Comparison of ENCODE assay signal across 10 cellular contexts in the genomic region with DNA sequence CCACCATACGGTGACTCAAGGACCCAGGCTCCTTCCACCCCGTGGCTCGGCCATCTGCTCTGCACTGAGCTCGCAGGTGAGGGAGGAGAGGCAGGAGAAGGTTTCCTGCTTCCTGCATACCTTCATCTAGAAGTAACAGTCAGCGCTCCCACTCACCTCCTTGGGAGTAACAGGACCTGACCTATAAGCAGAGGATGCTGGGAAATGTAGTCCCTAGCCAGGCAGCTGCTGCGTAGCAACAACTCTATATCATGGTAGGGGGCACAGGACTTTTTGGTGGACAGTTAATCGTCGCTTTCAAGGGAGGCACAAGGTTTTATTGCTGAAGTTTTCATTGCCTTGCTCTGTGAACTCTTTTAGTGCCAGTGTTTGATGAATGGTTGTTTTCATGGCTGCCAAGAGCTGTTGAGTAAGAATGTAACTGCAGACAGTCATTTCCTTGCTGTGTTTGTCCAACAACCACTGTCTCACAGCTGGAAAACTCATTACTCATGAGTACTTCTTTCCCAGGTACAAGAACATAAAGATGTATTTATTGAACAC. TPM values are rescaled to one million over a fixed set of nuclear protein-coding genes. Genes with fewer than 3 reads are reported as not detected.
DNase-seq lines count a peak whose midpoint lies in the region; ATAC-seq, FAIRE-seq and TF ChIP-seq lines count a peak whose summit lies in the region.
"Had no signal": no experiment of that assay in that cellular context is flagged by ENCODE, and none has a peak within 500 bp of the region (broad histone marks: within the 10 kb centered on the region; RNA-seq: fewer than 3 reads in every experiment).

No MANE protein-coding gene starts in this region.

- H3K27me3 Mint-ChIP-seq in astrocyte (ENCODE audit: low read depth, unreplicated experiment), result no peaks in the 10 kb centered on the region

- no peaks in the 10 kb centered on the region for H3K79me2 ChIP-seq in astrocyte (ENCODE audit: insufficient read depth, low read length)

- peaks cover 4% of the 10 kb centered on the region for H3K4me1 ChIP-seq in astrocyte (ENCODE audit: insufficient read depth, low read length)
- peaks cover 0 to 3% (median 0%) of the 10 kb centered on the region in 6 donors for H3K4me1 ChIP-seq in spleen

- DNase-seq in HEK293T (ENCODE audit: extremely low spot score) (peak; percentile 68), astrocyte (ENCODE audit: low read depth) (peak; percentile 80), iris pigment epithelial cell (ENCODE audit: low read depth) (peak; percentile 86), spleen (peak; percentile 34), T-helper 9 cell (no peak), Kasumi-1 (lab: John Stamatoyannopoulos, UW) (no peak)
- DNase-seq: NCI-H1930 had no signal

- peak overlapping the region; percentile 45 for H3K9ac ChIP-seq in astrocyte (ENCODE audit: low read length)

- peak overlapping the region; percentile 58 for H2AFZ ChIP-seq in astrocyte (ENCODE audit: low read depth, low read length)

- CTCF ChIA-PET in HEK293T (lab: Yijun Ruan, JAX), result interaction anchor here (1.0 to 2.0 kb wide), 5 partner anchors 13 to 154 kb away, joined by 3 to 11 read pairs (median 4); a partner anchor contains a TSS

- POLR2A ChIA-PET in HEK293T (lab: Yijun Ruan, JAX), result interaction anchor here (0.8 to 5.3 kb wide), 8 partner anchors 9 to 86 kb away, joined by 3 to 63 read pairs (median 4); a partner anchor contains a TSS

- H3K9me3 ChIP-seq in astrocyte (ENCODE audit: insufficient read depth, low read depth, low read length), result no peaks in the 10 kb centered on the region
- no peaks in the 10 kb centered on the region for H3K9me3 ChIP-seq in spleen

- intact Hi-C loops in spleen (cut with DNase I; ENCODE audit: low total_unique reads), result no loop called here

- H3K4me3 ChIP-seq in astrocyte (ENCODE audit: insufficient read depth, low read depth, low read length) (peak overlapping the region; percentile 52), spleen (no peak overlapping the region)

- no peak for ATAC-seq in HG03280 (IDR thresholded peaks at IDR 0.05; ENCODE audit: unreplicated experiment)
- no peak for ATAC-seq in HG03045 (IDR thresholded peaks at IDR 0.05; ENCODE audit: unreplicated experiment)

- H3K27me3 ChIP-seq in astrocyte (ENCODE audit: insufficient read depth, low read length) (no peaks in the 10 kb centered on the region), spleen (replicated peaks in 1 of 7) (peaks cover 0 to 6% (median 0%) of the 10 kb centered on the region in 7 donors)

- no peak overlapping the region for H3K4me3 Mint-ChIP-seq in astrocyte (ENCODE audit: unreplicated experiment)

- TF ChIP-seq POLR2A in spleen (IDR thresholded peaks at IDR 0.05), result no peak

- FAIRE-seq in astrocyte (lab: Jason Lieb, UNC), result peak; percentile 95
- FAIRE-seq: islet of Langerhans had no signal

- peak overlapping the region; percentile 60 for H3K27ac ChIP-seq in astrocyte (ENCODE audit: low read depth, low read length)
- H3K27ac ChIP-seq in spleen, result no peak overlapping the region

- H3K4me1 Mint-ChIP-seq in astrocyte (ENCODE audit: low read depth, unreplicated experiment), result peaks cover 4% of the 10 kb centered on the region

- H3K4me2 ChIP-seq in astrocyte (ENCODE audit: low read length), result peak overlapping the region; percentile 84

- H3K27ac Mint-ChIP-seq in astrocyte (ENCODE audit: unreplicated experiment), result no peak overlapping the region

- H3K36me3 Mint-ChIP-seq in astrocyte (ENCODE audit: low read depth, unreplicated experiment), result peaks cover 6% of the 10 kb centered on the region

- H3K36me3 ChIP-seq in astrocyte (ENCODE audit: insufficient read depth, low read length) (no peaks in the 10 kb centered on the region), spleen (no peaks in the 10 kb centered on the region)

- TF ChIP-seq CTCF in astrocyte (IDR thresholded peaks at IDR 0.05; ENCODE audit: insufficient read depth, low read depth, low read length) (no peak), spleen (IDR thresholded peaks at IDR 0.05 in 8 of 11, conservative IDR thresholded peaks at IDR 0.05 in 3 of 11) (no peak)

- WGBS in spleen, 5 donors, result 65 to 77% (median 72%) methylated on average over 8 of the region's 8 CpGs

- no peaks in the 10 kb centered on the region for H4K20me1 ChIP-seq in astrocyte (ENCODE audit: insufficient read depth, low read length)

- H3K9me3 Mint-ChIP-seq in astrocyte (ENCODE audit: unreplicated experiment), result no peaks in the 10 kb centered on the region

TF ChIP-seq in HEK293T, 16 proteins besides CTCF, POLR2A, EP300 and RAD21:
- TF ChIP-seq, protein P1, sequence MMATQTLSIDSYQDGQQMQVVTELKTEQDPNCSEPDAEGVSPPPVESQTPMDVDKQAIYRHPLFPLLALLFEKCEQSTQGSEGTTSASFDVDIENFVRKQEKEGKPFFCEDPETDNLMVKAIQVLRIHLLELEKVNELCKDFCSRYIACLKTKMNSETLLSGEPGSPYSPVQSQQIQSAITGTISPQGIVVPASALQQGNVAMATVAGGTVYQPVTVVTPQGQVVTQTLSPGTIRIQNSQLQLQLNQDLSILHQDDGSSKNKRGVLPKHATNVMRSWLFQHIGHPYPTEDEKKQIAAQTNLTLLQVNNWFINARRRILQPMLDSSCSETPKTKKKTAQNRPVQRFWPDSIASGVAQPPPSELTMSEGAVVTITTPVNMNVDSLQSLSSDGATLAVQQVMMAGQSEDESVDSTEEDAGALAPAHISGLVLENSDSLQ (IDR thresholded peaks at IDR 0.05), result peak; percentile 85
- TF ChIP-seq CTBP1 (IDR thresholded peaks at IDR 0.05; ENCODE audit: borderline replicate concordance) (peak; percentile 58; the same call in 1 of the 2 replicates), LEF1 (IDR thresholded peaks at IDR 0.05; ENCODE audit: borderline replicate concordance) (no peak)
TF ChIP-seq in HEK293T: peak in this region for 2.

RNA-seq across cellular contexts. Expression of a gene that starts 10.2 kb away (rescaled TPM):
- total RNA-seq in astrocyte (31.3 and 32.8 TPM in 2 replicates), spleen (10 to 100 TPM; 29.2 to 42.2 (median 34.1) TPM)
- polyA plus RNA-seq in spleen, result 10 to 100 TPM; 16.8 to 24.7 (median 17.5) TPM

RNA-seq across cellular contexts. Expression of a gene that starts 13.2 kb away (rescaled TPM):
- total RNA-seq in astrocyte, result 69.7 and 79.2 TPM in 2 replicates
- 10 to 100 TPM; 11.0 to 24.6 (median 17.2) TPM for total RNA-seq in spleen
- 1 to 10 TPM; 3.7 to 7.8 (median 6.4) TPM for polyA plus RNA-seq in spleen

RNA-seq across cellular contexts. Expression of a gene that starts 39.7 kb away (rescaled TPM):
- total RNA-seq in astrocyte, result 5.0 and 5.6 TPM in 2 replicates
- total RNA-seq in spleen, result 10 to 100 TPM in 6 of 7 donors, 1 to 10 TPM in 1; 4.8 to 35.8 (median 16.0) TPM
- polyA plus RNA-seq in spleen, result 10 to 100 TPM in 1 of 3 donors, 1 to 10 TPM in 2; 4.0 to 12.2 (median 6.2) TPM

RNA-seq across cellular contexts. Expression of a gene that starts 45.1 kb away (rescaled TPM):
- total RNA-seq in astrocyte (0.14 and 0.16 TPM in 2 replicates), spleen (not detected)
- 1 to 10 TPM in 1 of 3 donors, under 1 TPM in 1, not detected in 1; 0.09 to 3.6 TPM for polyA plus RNA-seq in spleen

Comparison
In these comparisons a context has a peak if more than half of its experiments do, and no peak if none do; other contexts are left out.
1. DNase-seq: peak in HEK293T (single experiment), astrocyte (single experiment), iris pigment epithelial cell (single experiment) and spleen (single experiment); none in T-helper 9 cell (single experiment) and Kasumi-1 (0 of 2).